In the genomic region with DNA sequence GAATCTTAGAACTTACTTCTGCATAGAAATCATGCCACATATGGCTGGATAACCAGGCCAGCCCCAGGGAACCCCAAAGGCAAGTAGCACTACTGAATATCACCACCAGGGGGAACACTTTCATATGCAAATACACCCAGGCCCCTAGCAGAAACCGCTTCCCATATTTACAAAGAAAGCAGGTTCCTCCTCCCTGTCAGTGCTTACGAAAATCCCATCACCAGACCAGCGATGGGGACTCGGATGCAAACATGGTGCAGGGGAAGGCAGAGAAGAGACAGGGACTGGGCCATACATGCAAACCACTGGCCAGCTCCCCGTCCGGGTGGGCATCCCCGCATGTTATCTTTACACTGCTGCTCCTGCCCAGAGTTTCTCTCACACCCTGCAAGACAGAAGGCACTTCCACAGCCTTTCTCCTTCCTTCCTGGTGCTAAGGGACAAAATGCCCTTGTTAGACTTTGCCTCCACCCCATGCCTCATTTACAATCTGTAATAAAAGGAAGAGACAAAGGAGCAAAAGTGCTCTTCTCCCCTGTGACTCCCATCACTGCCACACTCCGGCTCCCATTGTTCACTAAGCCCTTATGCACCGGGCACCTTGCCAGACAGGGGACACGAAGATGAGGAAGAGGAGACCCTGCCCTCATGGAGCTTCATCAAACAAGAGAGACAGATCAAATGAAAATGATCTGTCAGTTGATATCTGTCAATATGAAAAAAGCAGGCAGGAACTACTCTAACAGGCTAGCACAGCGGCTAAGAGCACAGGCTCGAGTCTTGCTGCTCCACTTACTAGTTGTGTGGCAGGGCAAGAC, we compare ENCODE assay signal across 8 cellular contexts.
A peak's percentile ranks its signal among the peaks of the same experiment; 100 is the strongest.
DNase-seq lines count a peak whose midpoint lies in the region; ATAC-seq and TF ChIP-seq lines count a peak whose summit lies in the region.

No MANE protein-coding gene starts in this region.

- peak; percentile 87 for ATAC-seq in HG03575 (IDR thresholded peaks at IDR 0.05; ENCODE audit: extremely low read depth, insufficient number of reproducible peaks, low FRiP score, unreplicated experiment)
- peak; percentile 58 for ATAC-seq in stimulated activated effector memory CD8-positive, alpha-beta T cell treated with anti-CD3 and anti-CD28 coated beads, Interleukin-12 subunit alpha, Interleukin-12 subunit beta, amount 100 ng/mL, for 72 hours

- H3K27me3 Mint-ChIP-seq in endothelial cell (ENCODE audit: unreplicated experiment) = peaks cover 1% of the 10 kb centered on the region

- peak overlapping the region; percentile 15 for H3K27ac Mint-ChIP-seq in endothelial cell (ENCODE audit: unreplicated experiment)
- no peak overlapping the region for H3K27ac Mint-ChIP-seq in stimulated activated effector memory CD8-positive, alpha-beta T cell treated with anti-CD3 and anti-CD28 coated beads, Interleukin-12 subunit alpha, Interleukin-12 subunit beta, amount 100 ng/mL, for 72 hours

- peaks cover 5% of the 10 kb centered on the region for H3K4me1 Mint-ChIP-seq in endothelial cell (ENCODE audit: unreplicated experiment)
- peaks cover 8% of the 10 kb centered on the region for H3K4me1 Mint-ChIP-seq in stimulated activated effector memory CD8-positive, alpha-beta T cell treated with anti-CD3 and anti-CD28 coated beads, Interleukin-12 subunit alpha, Interleukin-12 subunit beta, amount 100 ng/mL, for 72 hours

- H3K36me3 Mint-ChIP-seq in endothelial cell (ENCODE audit: low read depth, unreplicated experiment) = peaks cover 22% of the 10 kb centered on the region
- peaks cover 4% of the 10 kb centered on the region for H3K36me3 Mint-ChIP-seq in stimulated activated effector memory CD8-positive, alpha-beta T cell treated with anti-CD3 and anti-CD28 coated beads, Interleukin-12 subunit alpha, Interleukin-12 subunit beta, amount 100 ng/mL, for 72 hours

- H3K4me3 Mint-ChIP-seq in endothelial cell (ENCODE audit: unreplicated experiment) = no peak overlapping the region
- H3K4me3 Mint-ChIP-seq in stimulated activated effector memory CD8-positive, alpha-beta T cell treated with anti-CD3 and anti-CD28 coated beads, Interleukin-12 subunit alpha, Interleukin-12 subunit beta, amount 100 ng/mL, for 72 hours = no peak overlapping the region

- peak; percentile 51 for DNase-seq in DMS 273 treated with DMSO at 0.1 percent for 48 hours (lab: John Stamatoyannopoulos, UW)
- DNase-seq in GM20000 (ENCODE audit: low spot score) = peak; percentile 77
- peak; percentile 64 to 80 for DNase-seq in NOMO-1 (lab: John Stamatoyannopoulos, UW; ENCODE audit: unreplicated experiment in 2 of 2)
- DNase-seq in activated CD8-positive, alpha-beta memory T cell treated with anti-CD3 and anti-CD28 coated beads for 4 hours (ENCODE audit: low read depth in 2 of 2) = peak; percentile 24 to 28
- DNase-seq in endothelial cell (ENCODE audit: low spot score) = peak; percentile 82
- DNase-seq in mucosa of gallbladder (ENCODE audit: low spot score) = peak; percentile 84
- DNase-seq in stimulated activated effector memory CD8-positive, alpha-beta T cell treated with anti-CD3 and anti-CD28 coated beads, Interleukin-12 subunit alpha, Interleukin-12 subunit beta, amount 100 ng/mL, for 72 hours (ENCODE audit: low spot score in 2 of 2) = peak; percentile 62 to 83

- TF ChIP-seq CTCF in GM20000 (IDR thresholded peaks at IDR 0.05; ENCODE audit: extremely low read depth, missing control alignments) (peak; percentile 64), endothelial cell (IDR thresholded peaks at IDR 0.05; ENCODE audit: unreplicated experiment) (peak; percentile 97)

- no peaks in the 10 kb centered on the region for H3K9me3 Mint-ChIP-seq in endothelial cell (ENCODE audit: unreplicated experiment)
- no peaks in the 10 kb centered on the region for H3K9me3 Mint-ChIP-seq in stimulated activated effector memory CD8-positive, alpha-beta T cell treated with anti-CD3 and anti-CD28 coated beads, Interleukin-12 subunit alpha, Interleukin-12 subunit beta, amount 100 ng/mL, for 72 hours

Comparison
In these comparisons a context has a peak if more than half of its experiments do, and no peak if none do; other contexts are left out.
1. Peak in every context shown above with its lines: DNase-seq and ATAC-seq.
2. DNase-seq: peak in every context shown above with its lines; median percentile 84 in mucosa of gallbladder; 82 in endothelial cell; 77 in GM20000; 72 in stimulated activated effector memory CD8-positive, alpha-beta T cell treated with anti-CD3 and anti-CD28 coated beads, Interleukin-12 subunit alpha, Interleukin-12 subunit beta, amount 100 ng/mL, for 72 hours; 72 in NOMO-1; 51 in DMS 273 treated with DMSO at 0.1 percent for 48 hours; 26 in activated CD8-positive, alpha-beta memory T cell treated with anti-CD3 and anti-CD28 coated beads for 4 hours.